In genomic region chr2:237223208-237223861, GRCh38 we compare ENCODE assay signal across 9 cellular contexts.
DNase-seq lines count a peak whose midpoint lies in the region; TF ChIP-seq lines count a peak whose summit lies in the region.
"Had no signal": no experiment of that assay in that cellular context is flagged by ENCODE, and none has a peak within 500 bp of the region (broad histone marks: within the 10 kb centered on the region; RNA-seq: fewer than 3 reads in every experiment).

No MANE protein-coding gene starts in this region.

- H3K9me3 ChIP-seq in SJSA1 (replicated peaks) (no peaks in the 10 kb centered on the region), HAP-1 (no peaks in the 10 kb centered on the region)

- H3K36me3 ChIP-seq in SJSA1 (no peaks in the 10 kb centered on the region), HAP-1 (replicated peaks) (no peaks in the 10 kb centered on the region)

- H3K4me1 ChIP-seq in SJSA1 (replicated peaks) = peaks cover 75% of the 10 kb centered on the region
- H3K4me1 ChIP-seq in HAP-1 = no peaks in the 10 kb centered on the region

- H3K4me3 ChIP-seq in SJSA1 (no peak overlapping the region), retinal pigment epithelial cell (ENCODE audit: low read length) (no peak overlapping the region), HAP-1 (no peak overlapping the region)

- H3K27me3 ChIP-seq in SJSA1 (replicated peaks) = no peaks in the 10 kb centered on the region
- no peaks in the 10 kb centered on the region; the same call in 1 of the 2 replicates for H3K27me3 ChIP-seq in HAP-1 (ENCODE audit: low read depth)

- DNase-seq in EH (ENCODE audit: low read depth) (peak; percentile 99), SJSA1 (ENCODE audit: low read depth in 1 of 2, low spot score in 2 of 2) (peak; percentile 94 to 95), fibroblast of the conjunctiva (ENCODE audit: low read depth) (peak; percentile 96), retinal pigment epithelial cell (ENCODE audit: low read depth) (peak; percentile 82), HAP-1 (ENCODE audit: low spot score in 2 of 2) (no peak), NCI-H2227 (lab: John Stamatoyannopoulos, UW; ENCODE audit: unreplicated experiment) (no peak), SKM-1 treated with dmso at 0.1 percent for 144 hours (lab: John Stamatoyannopoulos, UW; ENCODE audit: unreplicated experiment) (no peak), NCI-H1417 (lab: John Stamatoyannopoulos, UW) (no peak)
- DNase-seq: cortex of kidney had no signal

- in situ Hi-C loops in HAP-1 (cut with MboI; ENCODE audit: low sequenced_read_pairs) = no loop called here

- TF ChIP-seq CTCF in retinal pigment epithelial cell (conservative IDR thresholded peaks at IDR 0.05; ENCODE audit: low read depth, low read length) = no peak

- peak overlapping the region; percentile 92 for H3K27ac ChIP-seq in SJSA1

Comparison
In these comparisons a context has a peak if more than half of its experiments do, and no peak if none do; other contexts are left out.
1. DNase-seq: peak in EH (single experiment), SJSA1 (2 of 2), fibroblast of the conjunctiva (single experiment) and retinal pigment epithelial cell (single experiment); none in HAP-1 (0 of 2), NCI-H2227 (single experiment), SKM-1 treated with dmso at 0.1 percent for 144 hours (single experiment) and NCI-H1417 (0 of 3).